Comparison of ENCODE assay signal across 9 cellular contexts in genomic region chr15:67884514-67885225, GRCh38. TPM values are rescaled to one million over a fixed set of nuclear protein-coding genes. Genes with fewer than 3 reads are reported as not detected.
DNase-seq lines count a peak whose midpoint lies in the region; ATAC-seq, FAIRE-seq and TF ChIP-seq lines count a peak whose summit lies in the region.
"Had no signal": no experiment of that assay in that cellular context is flagged by ENCODE, and none has a peak within 500 bp of the region (broad histone marks: within the 10 kb centered on the region; RNA-seq: fewer than 3 reads in every experiment).

No MANE protein-coding gene starts in this region.

- peaks cover 26% of the 10 kb centered on the region for H3K4me1 Mint-ChIP-seq in WTC11

- FAIRE-seq in keratinocyte (lab: Jason Lieb, UNC) = no peak

- WGBS in spleen, 5 donors = 1 to 4% (median 2%) methylated on average over 14 to 48 of the region's 48 CpGs

- H3K27ac ChIP-seq in DOHH2 (ENCODE audit: low read depth, low read length) = no peak overlapping the region
- H3K27ac ChIP-seq in keratinocyte (ENCODE audit: control insufficient read depth, insufficient read depth, low read length) = peak overlapping the region; percentile 71
- peak overlapping the region; percentile 24 to 81 (median 70) for H3K27ac ChIP-seq in spleen

- H3F3A ChIP-seq in DOHH2 (ENCODE audit: control insufficient read depth, insufficient read depth) = no peaks in the 10 kb centered on the region

- POLR2A ChIA-PET in WTC11 (lab: Charles Lee) = interaction anchor here (1.1 kb wide), 1 partner anchor 34 kb away, joined by 5 read pairs; no protein-coding TSS in a partner anchor

- peak overlapping the region; percentile 82 for H2AFZ ChIP-seq in keratinocyte (ENCODE audit: control insufficient read depth, low read length)

- H3K9me3 ChIP-seq in DOHH2 (ENCODE audit: control insufficient read depth, insufficient read depth, low read length) (no peaks in the 10 kb centered on the region), keratinocyte (ENCODE audit: control insufficient read depth, low read depth, low read length) (no peaks in the 10 kb centered on the region), spleen (no peaks in the 10 kb centered on the region)

- H3K4me2 ChIP-seq in DOHH2 (ENCODE audit: low read length) (peak overlapping the region; percentile 50), keratinocyte (ENCODE audit: control insufficient read depth, extremely low read depth, insufficient read depth, low read depth, low read length) (peak overlapping the region; percentile 80)

- intact Hi-C loops in spleen (cut with DNase I; ENCODE audit: low total_unique reads) = no loop called here

- H3K4me3 ChIP-seq in DOHH2 (ENCODE audit: low read length) (peak overlapping the region; percentile 56), keratinocyte (ENCODE audit: control insufficient read depth in 2 of 3, extremely low read depth in 1 of 3, insufficient read depth in 2 of 3, low read depth in 1 of 3, low read length in 3 of 3) (peak overlapping the region; percentile 2 to 50 (median 41)), spleen (peak overlapping the region; percentile 19 to 74 (median 40))

- H3K27me3 Mint-ChIP-seq in WTC11 (ENCODE audit: low read depth) = peaks cover 21% of the 10 kb centered on the region

- no peaks in the 10 kb centered on the region for H3K9me1 ChIP-seq in keratinocyte (ENCODE audit: control insufficient read depth, extremely low read depth, insufficient read depth, low read length)

- H3K27me3 ChIP-seq in DOHH2 (ENCODE audit: control insufficient read depth, low read length) (peaks cover 15% of the 10 kb centered on the region), keratinocyte (ENCODE audit: control insufficient read depth, extremely low read depth, insufficient read depth, low read length) (no peaks in the 10 kb centered on the region), spleen (replicated peaks in 1 of 7) (peaks cover 0 to 18% (median 0%) of the 10 kb centered on the region in 7 donors)

- H3K27ac Mint-ChIP-seq in WTC11 = peak overlapping the region; percentile 58; the same call in 1 of the 2 replicates

- H3K36me3 Mint-ChIP-seq in WTC11 = no peaks in the 10 kb centered on the region

- ATAC-seq in WTC11 (peak; percentile 94), HG02623 (IDR thresholded peaks at IDR 0.05; ENCODE audit: unreplicated experiment) (no peak), HG02588 (IDR thresholded peaks at IDR 0.05; ENCODE audit: unreplicated experiment) (no peak)

- TF ChIP-seq POLR2A in spleen (IDR thresholded peaks at IDR 0.05) = no peak

- peak overlapping the region; percentile 70 for H3K9ac ChIP-seq in keratinocyte (ENCODE audit: control insufficient read depth, extremely low read depth, insufficient read depth, low read length)

- H3K79me2 ChIP-seq in DOHH2 (ENCODE audit: control insufficient read depth, low read length) (no peaks in the 10 kb centered on the region), keratinocyte (ENCODE audit: control insufficient read depth, insufficient read depth, low read length) (no peaks in the 10 kb centered on the region)

- H4K20me1 ChIP-seq in DOHH2 (ENCODE audit: control insufficient read depth, insufficient read depth, low read depth, low read length) (no peaks in the 10 kb centered on the region), keratinocyte (ENCODE audit: control insufficient read depth, extremely low read depth, insufficient read depth, low read length) (no peaks in the 10 kb centered on the region)

- H3K4me3 Mint-ChIP-seq in WTC11 = peak overlapping the region; percentile 64

- CTCF ChIA-PET in WTC11 (lab: Charles Lee) = interaction anchor here (1.8 to 2.1 kb wide), 2 partner anchors 21 to 169 kb away, joined by 10 to 12 read pairs; partner anchors contain the start of gene PIAS1

- no peaks in the 10 kb centered on the region for H3K36me3 ChIP-seq in DOHH2 (ENCODE audit: control insufficient read depth, low read length)
- H3K36me3 ChIP-seq in keratinocyte (ENCODE audit: control insufficient read depth in 2 of 2, extremely low read depth in 1 of 2, insufficient read depth in 2 of 2, low read length in 2 of 2) = no peaks in the 10 kb centered on the region
- H3K36me3 ChIP-seq in spleen = no peaks in the 10 kb centered on the region

- DNase-seq in MV-4-11 (lab: John Stamatoyannopoulos, UW) (peak; percentile 51), WTC11 (ENCODE audit: low spot score) (peak; percentile 76), cerebellar cortex (ENCODE audit: low spot score) (peak; percentile 31), keratinocyte (ENCODE audit: low read depth, low spot score) (peak; percentile 42), spleen (peak; percentile 84)

- no peaks in the 10 kb centered on the region for H3K9me2 ChIP-seq in DOHH2 (replicated peaks; ENCODE audit: control insufficient read depth, low read length)

- H3K9me3 Mint-ChIP-seq in WTC11 = peaks cover 3% of the 10 kb centered on the region

- TF ChIP-seq CTCF in DOHH2 (IDR thresholded peaks at IDR 0.05; ENCODE audit: low read depth, low read length, poor library complexity, severe bottlenecking) (no peak), WTC11 (IDR thresholded peaks at IDR 0.05) (no peak), keratinocyte (optimal IDR thresholded peaks at IDR 0.05 in 1 of 3, IDR thresholded peaks at IDR 0.05 in 1 of 3, conservative IDR thresholded peaks at IDR 0.05 in 1 of 3; ENCODE audit: extremely low read depth in 1 of 3, insufficient read depth in 2 of 3, low read length in 3 of 3) (no peak), spleen (IDR thresholded peaks at IDR 0.05 in 8 of 11, conservative IDR thresholded peaks at IDR 0.05 in 3 of 11) (no peak)

- H3K4me1 ChIP-seq in DOHH2 (ENCODE audit: control insufficient read depth, low read length) = peaks cover 14% of the 10 kb centered on the region
- peaks cover 23% of the 10 kb centered on the region for H3K4me1 ChIP-seq in keratinocyte (ENCODE audit: control insufficient read depth, extremely low read depth, insufficient read depth, low read length)
- peaks cover 10 to 61% (median 44%) of the 10 kb centered on the region in 6 donors for H3K4me1 ChIP-seq in spleen

- dilution Hi-C loops in keratinocyte (cut with MboI; ENCODE audit: extremely low pct_ligation_motif_present, low sequenced_read_pairs) = no loop called here

TF ChIP-seq in WTC11, 78 proteins besides CTCF, POLR2A, EP300 and RAD21 (continues in another document):
- TF ChIP-seq MAX (CRISPR knock-in tag; IDR thresholded peaks at IDR 0.05) (peak; percentile 71; the same call in 1 of the 2 replicates), PRRX2 (CRISPR knock-in tag; IDR thresholded peaks at IDR 0.05) (no peak), ZNF219 (CRISPR knock-in tag; IDR thresholded peaks at IDR 0.05; ENCODE audit: borderline replicate concordance) (no peak), FOXK1 (CRISPR knock-in tag; IDR thresholded peaks at IDR 0.05) (no peak), SOX15 (CRISPR knock-in tag; IDR thresholded peaks at IDR 0.05) (no peak), ZNF232 (CRISPR knock-in tag; IDR thresholded peaks at IDR 0.05) (no peak), ZNF671 (CRISPR knock-in tag; IDR thresholded peaks at IDR 0.05) (no peak), MLX (CRISPR knock-in tag; IDR thresholded peaks at IDR 0.05) (no peak), E2F5 (CRISPR knock-in tag; IDR thresholded peaks at IDR 0.05) (no peak), EMX1 (CRISPR knock-in tag; IDR thresholded peaks at IDR 0.05) (no peak), CBFB (CRISPR knock-in tag; IDR thresholded peaks at IDR 0.05; ENCODE audit: low read depth) (no peak), MXD4 (CRISPR knock-in tag; IDR thresholded peaks at IDR 0.05; ENCODE audit: borderline replicate concordance) (no peak), ATF1 (CRISPR knock-in tag; IDR thresholded peaks at IDR 0.05) (no peak), GABPB1 (CRISPR knock-in tag; IDR thresholded peaks at IDR 0.05) (peak; percentile 65)

RNA-seq across cellular contexts. Expression of gene RNU6-1, which starts 44.8 kb away (rescaled TPM):
- total RNA-seq in WTC11 (2021) (not detected in 3 replicates), spleen (not detected)
- polyA plus RNA-seq in keratinocyte (not detected in 3 replicates), spleen (not detected)
- not detected for polyA plus RNA-seq in keratinocyte (2011; ENCODE audit: low read depth)
- polyA plus RNA-seq in keratinocyte (2011; cell fraction: cytosol; rRNA removed) = not detected in 2 replicates
- polyA plus RNA-seq in keratinocyte (2011; cell fraction: nucleus; rRNA removed) = not detected in 2 replicates
- not detected in 2 replicates for polyA plus RNA-seq in keratinocyte (2012; ENCODE audit: low replicate concordance)
- not detected in 3 replicates for polyA minus RNA-seq in keratinocyte
- not detected for polyA minus RNA-seq in keratinocyte (2011; cell fraction: cytosol; rRNA and poly(A)+ RNA removed)
- polyA minus RNA-seq in keratinocyte (2011; cell fraction: nucleus; rRNA and poly(A)+ RNA removed) = not detected in 2 replicates
- total RNA-seq: activated CD8-positive, alpha-beta memory T cell treated with anti-CD3 and anti-CD28 coated beads for 36 hours had no signal

RNA-seq across cellular contexts. Expression of gene SKOR1, which starts 59.4 kb away (rescaled TPM):
- 0.09 to 0.22 TPM (median 0.11 TPM) in 3 replicates for total RNA-seq in WTC11 (2021)
- polyA plus RNA-seq in keratinocyte = 0.03 TPM in 2 of 3 replicates, not detected in the other
- not detected for polyA plus RNA-seq in keratinocyte (2011; ENCODE audit: low read depth)
- polyA plus RNA-seq in keratinocyte (2011; cell fraction: cytosol; rRNA removed) = 0.03 TPM in 1 of 2 replicates, not detected in the other
- 0.13 TPM in 1 of 2 replicates, not detected in the other for polyA plus RNA-seq in keratinocyte (2011; cell fraction: nucleus; rRNA removed)
- polyA plus RNA-seq in keratinocyte (2012; ENCODE audit: low replicate concordance) = 0.03 and 0.14 TPM in 2 replicates
- not detected in 3 replicates for polyA minus RNA-seq in keratinocyte
- polyA minus RNA-seq in keratinocyte (2011; cell fraction: cytosol; rRNA and poly(A)+ RNA removed) = not detected
- 0.21 and 0.31 TPM in 2 replicates for polyA minus RNA-seq in keratinocyte (2011; cell fraction: nucleus; rRNA and poly(A)+ RNA removed)
- total RNA-seq in spleen = 1 to 10 TPM in 1 of 7 donors, under 1 TPM in 6; 0.17 to 1.1 (median 0.57) TPM
- under 1 TPM; 0.06 to 0.29 (median 0.20) TPM for polyA plus RNA-seq in spleen

Comparison
In these comparisons a context has a peak if more than half of its experiments do, and no peak if none do; other contexts are left out.
1. DNase-seq: peak in every context shown above with its lines; median percentile 84 in spleen; 76 in WTC11; 51 in MV-4-11; 42 in keratinocyte; 31 in cerebellar cortex.